28 cellular contexts compared by ENCODE assay signal in the genomic region with DNA sequence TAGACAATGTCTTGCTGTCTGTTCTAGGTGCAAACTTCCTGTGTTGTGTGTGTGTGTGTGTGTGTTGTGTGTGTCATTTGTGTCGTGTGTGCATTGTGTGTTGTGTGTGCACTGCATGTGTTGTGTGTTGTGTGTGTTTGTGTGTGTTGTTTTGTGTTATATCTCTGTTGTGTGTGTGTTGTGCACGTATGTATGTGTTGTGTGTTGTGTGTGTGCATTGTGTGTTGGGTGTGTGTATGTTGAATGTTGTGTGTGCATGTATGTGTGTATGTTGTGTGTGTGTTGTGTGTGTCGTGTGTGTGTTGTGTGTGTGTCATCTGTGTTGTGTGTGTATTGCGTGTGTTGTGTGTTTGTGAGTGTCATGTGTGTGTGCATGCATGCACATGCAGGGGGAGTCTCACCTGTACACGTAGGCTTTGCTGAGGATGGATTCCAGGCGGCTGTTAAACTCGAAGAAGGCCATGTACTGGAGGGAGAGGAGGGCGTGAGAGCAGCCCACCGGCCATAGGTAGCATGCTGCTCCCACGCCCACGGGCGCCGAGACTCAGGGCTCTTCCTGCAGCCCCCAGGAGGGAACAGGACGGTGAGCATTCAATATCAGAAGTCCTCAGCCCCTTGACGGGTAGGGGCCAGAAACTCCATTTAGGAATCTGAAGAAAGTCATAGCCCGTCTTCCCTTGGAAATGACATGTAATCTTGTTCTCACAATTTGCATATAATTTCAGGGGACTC. TPM values are rescaled to one million over a fixed set of nuclear protein-coding genes. Genes with fewer than 3 reads are reported as not detected.
A peak's percentile ranks its signal among the peaks of the same experiment; 100 is the strongest.
DNase-seq lines count a peak whose midpoint lies in the region; ATAC-seq, FAIRE-seq and TF ChIP-seq lines count a peak whose summit lies in the region.
"Had no signal": no experiment of that assay in that cellular context is flagged by ENCODE, and none has a peak within 500 bp of the region (broad histone marks: within the 10 kb centered on the region; RNA-seq: fewer than 3 reads in every experiment).

No MANE protein-coding gene starts in this region.

- H3K36me3 ChIP-seq in K562 (ENCODE audit: control insufficient read depth, insufficient read depth, low read length) (no peaks in the 10 kb centered on the region), neural progenitor cell (no peaks in the 10 kb centered on the region), gastroesophageal sphincter (no peaks in the 10 kb centered on the region), MG63 (no peaks in the 10 kb centered on the region)

- peaks cover 14% of the 10 kb centered on the region for H3K4me1 Mint-ChIP-seq in neural progenitor cell

- 2% methylated on average over 16 of the region's 16 CpGs for WGBS in K562 (ENCODE audit: insufficient coverage, low coverage, missing lambda C conversion rate)
- WGBS in gastroesophageal sphincter (ENCODE audit: low coverage in 1 of 2), 2 donors = 71 to 78% methylated on average over 8 to 9 of the region's 16 CpGs

- no peak for TF ChIP-seq EP300 in K562 (IDR thresholded peaks at IDR 0.05; ENCODE audit: low read length)
- no peak for TF ChIP-seq EP300 in gastroesophageal sphincter (IDR thresholded peaks at IDR 0.05)

- intact Hi-C loops in K562 (cut with micrococcal nuclease) = no loop called here

- CTCF ChIA-PET in K562 (lab: Yijun Ruan, JAX; ENCODE audit: low intra/inter-chr PET ratio) = no interaction called here

- H3K27ac ChIP-seq in K562 (ENCODE audit: extremely low read depth, low read depth, low read length) (no peak overlapping the region), neural progenitor cell (no peak overlapping the region), gastroesophageal sphincter (no peak overlapping the region)
- H3K27ac ChIP-seq: HL-60 had no signal

- H4K20me1 ChIP-seq in K562 (replicated peaks; ENCODE audit: control insufficient read depth, insufficient read depth, low read length) (peaks cover 9% of the 10 kb centered on the region; the same call in 1 of the 2 replicates), neural progenitor cell (ENCODE audit: low read depth) (no peaks in the 10 kb centered on the region)

- H3K27me3 ChIP-seq in K562 (ENCODE audit: control insufficient read depth in 2 of 2, insufficient read depth in 2 of 2, low read length in 2 of 2) = peaks cover 15 to 73% of the 10 kb centered on the region in 2 experiments; a peak in 4 of 5 replicates
- H3K27me3 ChIP-seq in neural progenitor cell = no peaks in the 10 kb centered on the region
- peaks cover under 1% of the 10 kb centered on the region for H3K27me3 ChIP-seq in gastroesophageal sphincter
- no peaks in the 10 kb centered on the region for H3K27me3 ChIP-seq in MG63

- peak overlapping the region; percentile 1 for H3K27ac Mint-ChIP-seq in neural progenitor cell
- H3K27ac Mint-ChIP-seq: CD8-positive, alpha-beta T cell; GM23338 had no signal

- no peak overlapping the region for H3K9ac ChIP-seq in K562 (ENCODE audit: insufficient read depth in 1 of 2, low read depth in 2 of 2, low read length in 2 of 2)
- H3K9ac ChIP-seq in neural progenitor cell = no peak overlapping the region

- H3K9me3 ChIP-seq in K562 (replicated peaks; ENCODE audit: control insufficient read depth, insufficient read depth, low read depth, low read length) (no peaks in the 10 kb centered on the region), neural progenitor cell (ENCODE audit: low read depth) (no peaks in the 10 kb centered on the region), gastroesophageal sphincter (no peaks in the 10 kb centered on the region), MG63 (no peaks in the 10 kb centered on the region)

- peaks cover 18% of the 10 kb centered on the region for H3K27me3 Mint-ChIP-seq in neural progenitor cell (ENCODE audit: insufficient read depth, low read depth)

- TF ChIP-seq POLR2A in K562 (conservative IDR thresholded peaks at IDR 0.05) (no peak), gastroesophageal sphincter (IDR thresholded peaks at IDR 0.05) (no peak)

- no TSS peak for BruUV-seq in K562 (replicated peaks; lab: Mats Ljungman, UMichigan)

- FAIRE-seq in HTR-8/SVneo (lab: Jason Lieb, UNC) (peak; percentile 100), K562 (lab: Jason Lieb, UNC) (peak; percentile 67)

- ATAC-seq in K562 = no peak
- no peak for ATAC-seq in gastroesophageal sphincter
- no peak for ATAC-seq in HG03521 (IDR thresholded peaks at IDR 0.05; ENCODE audit: unreplicated experiment)
- ATAC-seq: CD8-positive, alpha-beta T cell; GM23338; Panc1 had no signal

- H3K79me2 ChIP-seq in K562 (ENCODE audit: control insufficient read depth, insufficient read depth, low read length) (no peaks in the 10 kb centered on the region), neural progenitor cell (ENCODE audit: low read depth) (no peaks in the 10 kb centered on the region)

- H3K4me2 ChIP-seq in K562 (ENCODE audit: insufficient read depth, low read length) (no peak overlapping the region), neural progenitor cell (no peak overlapping the region)
- H3K4me2 ChIP-seq: GM23338 had no signal

- no peaks in the 10 kb centered on the region for H3F3A ChIP-seq in neural progenitor cell (ENCODE audit: low read depth)

- H3K36me3 Mint-ChIP-seq in neural progenitor cell = no peaks in the 10 kb centered on the region
- H3K36me3 Mint-ChIP-seq: CD8-positive, alpha-beta T cell had no signal

- in situ Hi-C loops in K562 (cut with MboI) = no loop called here

- POLR2A ChIA-PET in K562 (lab: Yijun Ruan, JAX) = no interaction called here

- no peak for DNase-seq in HTR-8/SVneo (ENCODE audit: insufficient read length, low spot score)
- no peak for DNase-seq in K562 (ENCODE audit: extremely low read depth in 1 of 4, low spot score in 3 of 4)
- DNase-seq in neural progenitor cell (ENCODE audit: low spot score) = no peak
- no peak for DNase-seq in NCI-H1048 (lab: John Stamatoyannopoulos, UW)
- no peak for DNase-seq in MG63
- DNase-seq: C1 segment of cervical spinal cord; CD8-positive, alpha-beta T cell; DMS79 treated with DMSO at 0.1 percent for 48 hours; GF-D8; HCEC 1CT; KBM-7; MM.1S; NCI-H1092; NCI-H1417 treated with DMSO at 0.1 percent for 48 hours; NCI-H1694 treated with DMSO at 0.1 percent for 48 hours; NCI-H2081; NCI-H226; NCI-H510A; NCI-H69; SHP77; T-helper 1 cell had no signal

- TF ChIP-seq CTCF in K562 (IDR thresholded peaks at IDR 0.05 in 2 of 3, conservative IDR thresholded peaks at IDR 0.05 in 1 of 3; ENCODE audit: insufficient read depth in 2 of 3, low read depth in 1 of 3, low read length in 3 of 3) (no peak), neural progenitor cell (IDR thresholded peaks at IDR 0.05) (no peak), gastroesophageal sphincter (IDR thresholded peaks at IDR 0.05) (no peak)

- TF ChIP-seq RAD21 in K562 (CRISPR knock-in tag; conservative IDR thresholded peaks at IDR 0.05 in 1 of 2, IDR thresholded peaks at IDR 0.05 in 1 of 2) = no peak

- H2AFZ ChIP-seq in K562 (ENCODE audit: low read depth, low read length) (no peak overlapping the region), neural progenitor cell (replicated peaks) (no peak overlapping the region)

- H3K4me3 Mint-ChIP-seq in neural progenitor cell = no peak overlapping the region
- H3K4me3 Mint-ChIP-seq: CD8-positive, alpha-beta T cell; GM23338 had no signal

- no peaks in the 10 kb centered on the region for H3K9me3 Mint-ChIP-seq in neural progenitor cell
- H3K9me3 Mint-ChIP-seq: CD8-positive, alpha-beta T cell; GM23338 had no signal

- H3K4me1 ChIP-seq in K562 (replicated peaks in 1 of 2; ENCODE audit: control insufficient read depth in 2 of 2, insufficient read depth in 2 of 2, low read length in 2 of 2) = no peaks in the 10 kb centered on the region
- no peaks in the 10 kb centered on the region for H3K4me1 ChIP-seq in neural progenitor cell
- no peaks in the 10 kb centered on the region for H3K4me1 ChIP-seq in gastroesophageal sphincter

- H3K9me1 ChIP-seq in K562 (ENCODE audit: control insufficient read depth, insufficient read depth, low read length) = no peaks in the 10 kb centered on the region

- H3K4me3 ChIP-seq in K562 = no peak overlapping the region
- no peak overlapping the region for H3K4me3 ChIP-seq in neural progenitor cell
- no peak overlapping the region for H3K4me3 ChIP-seq in gastroesophageal sphincter
- no peak overlapping the region for H3K4me3 ChIP-seq in MG63
- H3K4me3 ChIP-seq: GM23338 had no signal

TF ChIP-seq in K562, 482 proteins besides CTCF, POLR2A, EP300 and RAD21 (continues in another document):
- TF ChIP-seq TSC22D4 (tag; IDR thresholded peaks at IDR 0.05) = peak; percentile 52; the same call in 1 of the 2 replicates
- no peak for TF ChIP-seq HDAC3 (IDR thresholded peaks at IDR 0.05; ENCODE audit: borderline replicate concordance, partially characterized antibody)
- TF ChIP-seq, protein P1, sequence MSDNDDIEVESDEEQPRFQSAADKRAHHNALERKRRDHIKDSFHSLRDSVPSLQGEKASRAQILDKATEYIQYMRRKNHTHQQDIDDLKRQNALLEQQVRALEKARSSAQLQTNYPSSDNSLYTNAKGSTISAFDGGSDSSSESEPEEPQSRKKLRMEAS (CRISPR knock-in tag; IDR thresholded peaks at IDR 0.05) = peak; percentile 38; the same call in 1 of the 2 replicates
- TF ChIP-seq TRIM24 (IDR thresholded peaks at IDR 0.05) = peak; percentile 60 to 66; a peak in 3 of 4 replicates

RNA-seq across cellular contexts. Expression of a gene that starts 58.2 kb away (rescaled TPM):
- not detected in 2 replicates for total RNA-seq in K562 (2011; cell fraction: chromatin; rRNA removed; ENCODE audit: low replicate concordance)
- total RNA-seq in K562 (2011; cell fraction: nucleolus; rRNA removed) = not detected in 2 replicates
- total RNA-seq in K562 (2011; cell fraction: nucleoplasm; rRNA removed) = not detected in 2 replicates
- total RNA-seq in K562 (2014; rRNA removed) (not detected in 2 replicates), K562 (2014; rRNA removed; fragmentation: Illumina TruSeq; extraction: Trizol) (not detected in 2 replicates), K562 (2015; rRNA removed; fragmentation: Illumina TruSeq; extraction: Trizol) (not detected in 2 replicates), K562 (2021) (not detected in 2 replicates), neural progenitor cell (ENCODE audit: low replicate concordance) (not detected in 2 replicates), gastroesophageal sphincter (under 1 TPM in 2 of 4 donors, not detected in 2; 0.15 to 0.67 TPM)
- polyA plus RNA-seq in K562 (2011; rRNA removed) (not detected in 2 replicates), K562 (2014; fragmentation: Illumina TruSeq; extraction: Trizol) (not detected in 2 replicates), K562 (2014; fragmentation: Nextera tagmentation; extraction: Ambion mirVana) (not detected), K562 (2014; rRNA removed) (not detected in 2 replicates)
- not detected in 2 replicates for polyA plus RNA-seq in K562 (2011; cell fraction: cytosol; rRNA removed)
- polyA plus RNA-seq in K562 (2011; cell fraction: nucleus; rRNA removed) = not detected in 2 replicates
- not detected in 2 replicates for polyA plus RNA-seq in K562 (2012)
- polyA minus RNA-seq in K562 (2011; rRNA and poly(A)+ RNA removed) = not detected in 2 replicates
- not detected in 2 replicates for polyA minus RNA-seq in K562 (2011; cell fraction: cytosol; rRNA and poly(A)+ RNA removed)
- polyA minus RNA-seq in K562 (2011; cell fraction: nucleus; rRNA and poly(A)+ RNA removed) = not detected in 2 replicates
- total RNA-seq in MG63 (2014; rRNA removed; shearing (Covaris generic); ENCODE audit: low replicate concordance) = not detected in 2 replicates
- total RNA-seq: A673; CD8-positive, alpha-beta T cell; GM23338; SK-MEL-5 had no signal
- polyA plus RNA-seq: GM23338 had no signal
